Comparison of ENCODE assay signal across 14 cellular contexts in genomic region chr17:43905400-43905984, GRCh38. TPM values are rescaled to one million over a fixed set of nuclear protein-coding genes. Genes with fewer than 3 reads are reported as not detected.
DNase-seq lines count a peak whose midpoint lies in the region; ATAC-seq and TF ChIP-seq lines count a peak whose summit lies in the region.
"Had no signal": no experiment of that assay in that cellular context is flagged by ENCODE, and none has a peak within 500 bp of the region (broad histone marks: within the 10 kb centered on the region; RNA-seq: fewer than 3 reads in every experiment).

No MANE protein-coding gene starts in this region.

- POLR2A ChIA-PET in RWPE1 (lab: Yijun Ruan, JAX; ENCODE audit: low non-redundant PET), result no interaction called here

- DNase-seq in NCI-H748 (lab: John Stamatoyannopoulos, UW; ENCODE audit: unreplicated experiment) (peak; percentile 36), NCI-H748 treated with DMSO at 0.1 percent for 48 hours (lab: John Stamatoyannopoulos, UW) (no peak), RWPE1 (ENCODE audit: low spot score) (no peak), suprapubic skin (ENCODE audit: low spot score in 2 of 2) (no peak), NCI-H1436 treated with DMSO at 0.1 percent for 48 hours (lab: John Stamatoyannopoulos, UW) (no peak)

- TF ChIP-seq EP300 in suprapubic skin (IDR thresholded peaks at IDR 0.05), result no peak

- CTCF ChIA-PET in RWPE1 (lab: Yijun Ruan, JAX), result interaction anchor here (0.6 to 1.1 kb wide), 2 partner anchors 86 to 88 kb away, joined by 3 to 4 read pairs; no protein-coding TSS in a partner anchor

- peak overlapping the region; percentile 84 for H3K4me3 ChIP-seq in iPS-18a (ENCODE audit: low read length)
- peak overlapping the region; percentile 59 for H3K4me3 ChIP-seq in suprapubic skin

- H3K27me3 ChIP-seq in iPS-18a (ENCODE audit: control insufficient read depth, insufficient read depth, low read length), result peaks cover 40% of the 10 kb centered on the region
- peaks cover 27% of the 10 kb centered on the region for H3K27me3 ChIP-seq in suprapubic skin
- H3K27me3 ChIP-seq: pancreas had no signal

- H3K36me3 ChIP-seq in iPS-18a (ENCODE audit: control insufficient read depth, low read depth, low read length) (no peaks in the 10 kb centered on the region), suprapubic skin (no peaks in the 10 kb centered on the region)
- H3K36me3 ChIP-seq: pancreas had no signal

- 63% methylated on average over 2 of the region's 3 CpGs for WGBS in suprapubic skin

- H3K9me3 ChIP-seq in iPS-18a (ENCODE audit: control insufficient read depth, low read depth, low read length) (no peaks in the 10 kb centered on the region), suprapubic skin (no peaks in the 10 kb centered on the region)
- H3K9me3 ChIP-seq: pancreas had no signal

- TF ChIP-seq CTCF in RWPE1 (conservative IDR thresholded peaks at IDR 0.05; ENCODE audit: low read depth), result no peak
- TF ChIP-seq CTCF in suprapubic skin (IDR thresholded peaks at IDR 0.05), result no peak

- H3K4me1 ChIP-seq in iPS-18a (ENCODE audit: control insufficient read depth, low read depth, low read length) (peaks cover 23% of the 10 kb centered on the region), suprapubic skin (peaks cover 35% of the 10 kb centered on the region)

- no peak overlapping the region for H3K9ac ChIP-seq in iPS-18a (ENCODE audit: low read length)

- no peak for ATAC-seq in GM21447 (IDR thresholded peaks at IDR 0.05; ENCODE audit: unreplicated experiment)
- no peak for ATAC-seq in GM19397 (IDR thresholded peaks at IDR 0.05; ENCODE audit: unreplicated experiment)

- no peak for TF ChIP-seq POLR2A in suprapubic skin (IDR thresholded peaks at IDR 0.05)

- H3K27ac ChIP-seq in RWPE1 (peak overlapping the region; percentile 15; the same call in 1 of the 2 replicates), iPS-18a (ENCODE audit: low read length) (no peak overlapping the region), suprapubic skin (no peak overlapping the region)
- H3K27ac ChIP-seq: pancreas had no signal

RNA-seq across cellular contexts. Expression of gene MPP2, which starts 1.8 kb away (rescaled TPM):
- total RNA-seq in suprapubic skin, result 1 to 10 TPM; 2.3 to 2.7 (median 2.5) TPM

RNA-seq across cellular contexts. Expression of gene PPY, which starts 36.8 kb away (rescaled TPM):
- total RNA-seq in suprapubic skin, result not detected
- total RNA-seq: epithelial cell of proximal tubule; G401; kidney epithelial cell; LHCN-M2; T-helper 2 cell treated with Interferon-gamma antibody and Interleukin-4, amounts not matched to agents 100 ng/mL and 5 ng/mL, for 36 hours had no signal

RNA-seq across cellular contexts. Expression of gene PYY, which starts 48.2 kb away (rescaled TPM):
- total RNA-seq in suprapubic skin, result not detected
- total RNA-seq: epithelial cell of proximal tubule; G401; kidney epithelial cell; LHCN-M2; T-helper 2 cell treated with Interferon-gamma antibody and Interleukin-4, amounts not matched to agents 100 ng/mL and 5 ng/mL, for 36 hours had no signal

RNA-seq across cellular contexts. Expression of gene CD300LG, which starts 58.5 kb away (rescaled TPM):
- total RNA-seq in suprapubic skin, result 10 to 100 TPM in 2 of 4 donors, 1 to 10 TPM in 2; 6.8 to 21.4 (median 9.5) TPM
- total RNA-seq: epithelial cell of proximal tubule; G401; kidney epithelial cell; LHCN-M2; T-helper 2 cell treated with Interferon-gamma antibody and Interleukin-4, amounts not matched to agents 100 ng/mL and 5 ng/mL, for 36 hours had no signal
